Comparison of ENCODE assay signal across 20 cellular contexts in genomic region chr11:131632971-131633370, GRCh38.
DNase-seq lines count a peak whose midpoint lies in the region; ATAC-seq, FAIRE-seq and TF ChIP-seq lines count a peak whose summit lies in the region.
"Had no signal": no experiment of that assay in that cellular context is flagged by ENCODE, and none has a peak within 500 bp of the region (broad histone marks: within the 10 kb centered on the region; RNA-seq: fewer than 3 reads in every experiment).

No MANE protein-coding gene starts in this region.

- TF ChIP-seq POLR2A in HepG2 (IDR thresholded peaks at IDR 0.05; ENCODE audit: insufficient read depth in 1 of 2, low read depth in 2 of 2, low read length in 2 of 2) (no peak), right lobe of liver (IDR thresholded peaks at IDR 0.05) (no peak)

- in situ Hi-C loops in HepG2 (cut with HindIII; ENCODE audit: extremely low pct_ligation_motif_present, low pct_unique_long_range_greater_than_20kb) = no loop called here

- CTCF ChIA-PET in HepG2 (lab: Yijun Ruan, JAX; ENCODE audit: low intra/inter-chr PET ratio, low total read pairs) = no interaction called here

- no peak overlapping the region for H3K4me2 ChIP-seq in HepG2 (ENCODE audit: low read depth, low read length)
- H3K4me2 ChIP-seq: BLaER1 treated with 17β-estradiol and CSF1 and Interleukin-3, amounts not matched to agents 10 nM and 100 nM; GM23338 had no signal

- no peak overlapping the region for H3K27ac ChIP-seq in HepG2 (ENCODE audit: extremely low read length, insufficient read depth, low read length)
- H3K27ac ChIP-seq in right lobe of liver = no peak overlapping the region
- peak overlapping the region; percentile 25 for H3K27ac ChIP-seq in angular gyrus (ENCODE audit: low read depth, low read length)
- H3K27ac ChIP-seq in dorsolateral prefrontal cortex = peak overlapping the region in 50 of 59 donors; percentile 1 to 90 (median 68)
- H3K27ac ChIP-seq: BLaER1 treated with 17β-estradiol and CSF1 and Interleukin-3, amounts not matched to agents 10 nM and 100 nM; HL-60 had no signal

- TF ChIP-seq RAD21 in HepG2 (CRISPR knock-in tag; IDR thresholded peaks at IDR 0.05) = no peak

- TF ChIP-seq EP300 in HepG2 (IDR thresholded peaks at IDR 0.05; ENCODE audit: low read depth in 2 of 2, low read length in 2 of 2) (no peak), HepG2 (CRISPR knock-in tag; IDR thresholded peaks at IDR 0.05; ENCODE audit: borderline replicate concordance) (no peak)

- H3K27me3 ChIP-seq in HepG2 (ENCODE audit: control insufficient read depth in 1 of 2, insufficient read depth in 2 of 2, low read length in 2 of 2) (peaks cover 0 to 11% of the 10 kb centered on the region in 2 experiments; a peak in 2 of 5 replicates), right lobe of liver (no peaks in the 10 kb centered on the region), dorsolateral prefrontal cortex (no peaks in the 10 kb centered on the region)

- no TSS peak for BruUV-seq in HepG2 (replicated peaks; lab: Mats Ljungman, UMichigan)

- ATAC-seq in HepG2 (no peak), right lobe of liver (no peak)
- ATAC-seq: CD8-positive, alpha-beta T cell; GM23338 had no signal

- H2AFZ ChIP-seq in HepG2 (ENCODE audit: low read length) = no peak overlapping the region
- H2AFZ ChIP-seq: GM23338 had no signal

- no peaks in the 10 kb centered on the region for H4K20me1 ChIP-seq in HepG2 (ENCODE audit: insufficient read depth, low read length)
- H4K20me1 ChIP-seq: BLaER1 treated with 17β-estradiol and CSF1 and Interleukin-3, amounts not matched to agents 10 nM and 100 nM had no signal

- FAIRE-seq in HepG2 (lab: Jason Lieb, UNC) = no peak
- FAIRE-seq: GM12892, H54 had no signal

- H3K9me3 ChIP-seq in HepG2 (ENCODE audit: low read length) (no peaks in the 10 kb centered on the region), right lobe of liver (no peaks in the 10 kb centered on the region)

- POLR2A ChIA-PET in HepG2 (lab: Yijun Ruan, JAX) = no interaction called here

- TF ChIP-seq CTCF in HepG2 (CRISPR knock-in tag; IDR thresholded peaks at IDR 0.05) (no peak), right lobe of liver (IDR thresholded peaks at IDR 0.05) (no peak), dorsolateral prefrontal cortex (IDR thresholded peaks at IDR 0.05 in 54 of 56, conservative IDR thresholded peaks at IDR 0.05 in 2 of 56; ENCODE audit: low read depth in 1 of 56, partially characterized antibody in 56 of 56) (no peak)

- H3K4me3 ChIP-seq in HepG2 (replicated peaks in 1 of 3; ENCODE audit: insufficient read depth in 1 of 3, low read depth in 2 of 3, low read length in 3 of 3) = no peak overlapping the region
- no peak overlapping the region for H3K4me3 ChIP-seq in right lobe of liver
- H3K4me3 ChIP-seq in dorsolateral prefrontal cortex = peak overlapping the region in 4 of 59 donors; percentile 8 to 31 (median 22)
- H3K4me3 ChIP-seq: BLaER1 treated with 17β-estradiol and CSF1 and Interleukin-3, amounts not matched to agents 10 nM and 100 nM; GM23338 had no signal

- DNase-seq in HepG2 (ENCODE audit: low spot score) = no peak
- DNase-seq in right lobe of liver = no peak
- DNase-seq in dorsolateral prefrontal cortex = no peak
- DNase-seq in NCI-H69 (lab: John Stamatoyannopoulos, UW) = no peak
- no peak for DNase-seq in NCI-H2171 (lab: John Stamatoyannopoulos, UW)
- no peak for DNase-seq in HuH-7 (ENCODE audit: low spot score)
- DNase-seq in NCI-H510A treated with DMSO at 0.1 percent for 48 hours (lab: John Stamatoyannopoulos, UW) = no peak
- DNase-seq: 8988T; Calu3; CD8-positive, alpha-beta T cell; DMS 273 treated with DMSO at 0.1 percent for 48 hours; DMS53; GDM1; HCEC 1CT had no signal

- no peaks in the 10 kb centered on the region for H3K79me2 ChIP-seq in HepG2 (ENCODE audit: insufficient read depth, low read length)

- 37% methylated on average over 2 of the region's 2 CpGs for WGBS in HepG2 (ENCODE audit: low lambda C conversion rate)
- 61% methylated on average over 2 of the region's 2 CpGs for WGBS in right lobe of liver (ENCODE audit: insufficient coverage, low coverage, low lambda C conversion rate, missing lambda C conversion rate)

- no peak overlapping the region for H3K9ac ChIP-seq in HepG2 (ENCODE audit: insufficient read depth, low read depth, low read length)
- H3K9ac ChIP-seq: BLaER1 treated with 17β-estradiol and CSF1 and Interleukin-3, amounts not matched to agents 10 nM and 100 nM had no signal

- intact Hi-C loops in HepG2 (cut with micrococcal nuclease; ENCODE audit: unreplicated experiment) = no loop called here
- intact Hi-C loops in right lobe of liver (cut with DNase I) = no loop called here
- intact Hi-C loops in dorsolateral prefrontal cortex (cut with DNase I) = no loop called here

- no peaks in the 10 kb centered on the region for H3K4me1 ChIP-seq in HepG2 (ENCODE audit: insufficient read depth, low read length)
- no peaks in the 10 kb centered on the region for H3K4me1 ChIP-seq in right lobe of liver
- H3K4me1 ChIP-seq: BLaER1 treated with 17β-estradiol and CSF1 and Interleukin-3, amounts not matched to agents 10 nM and 100 nM had no signal

- H3K36me3 ChIP-seq in HepG2 (replicated peaks in 1 of 2; ENCODE audit: control insufficient read depth in 1 of 2, insufficient read depth in 2 of 2, low read length in 2 of 2) = no peaks in the 10 kb centered on the region
- H3K36me3 ChIP-seq in right lobe of liver = no peaks in the 10 kb centered on the region
- H3K36me3 ChIP-seq: BLaER1 treated with 17β-estradiol and CSF1 and Interleukin-3, amounts not matched to agents 10 nM and 100 nM had no signal

TF ChIP-seq in HepG2, 621 proteins besides CTCF, POLR2A, EP300 and RAD21:
- TF ChIP-seq ZKSCAN8 (CRISPR knock-in tag; IDR thresholded peaks at IDR 0.05; ENCODE audit: borderline replicate concordance) = no peak
- no peak for TF ChIP-seq ZNF616 (CRISPR knock-in tag; IDR thresholded peaks at IDR 0.05; ENCODE audit: low read depth)
- no peak for TF ChIP-seq TARDBP (CRISPR knock-in tag; IDR thresholded peaks at IDR 0.05)
- TF ChIP-seq MAFF (IDR thresholded peaks at IDR 0.05; ENCODE audit: low read depth, low read length) = peak; percentile 76
- TF ChIP-seq MAFK (conservative IDR thresholded peaks at IDR 0.05 in 1 of 2, IDR thresholded peaks at IDR 0.05 in 1 of 2; ENCODE audit: low read length in 2 of 2) = peak; percentile 75 to 82

Comparison
In these comparisons a context has a peak if more than half of its experiments do, and no peak if none do; other contexts are left out.
1. H3K27ac ChIP-seq: peak in angular gyrus (single experiment) and dorsolateral prefrontal cortex (50 of 59); none in HepG2 (single experiment) and right lobe of liver (0 of 3).